9 cellular contexts compared by ENCODE assay signal in genomic region chr22:27726726-27727449, GRCh38.
DNase-seq lines count a peak whose midpoint lies in the region; ATAC-seq and TF ChIP-seq lines count a peak whose summit lies in the region.
"Had no signal": no experiment of that assay in that cellular context is flagged by ENCODE, and none has a peak within 500 bp of the region (broad histone marks: within the 10 kb centered on the region; RNA-seq: fewer than 3 reads in every experiment).

No MANE protein-coding gene starts in this region.

- H3K9me3 Mint-ChIP-seq in chondrocyte (ENCODE audit: low read depth), result peaks cover 3% of the 10 kb centered on the region

- peaks cover 65% of the 10 kb centered on the region for H3K4me1 Mint-ChIP-seq in chondrocyte (ENCODE audit: low read depth)

- no peak overlapping the region for H3K4me3 Mint-ChIP-seq in chondrocyte (ENCODE audit: unreplicated experiment)
- H3K4me3 Mint-ChIP-seq: B cell had no signal

- TF ChIP-seq POLR2A in vagina (IDR thresholded peaks at IDR 0.05), result no peak

- peak; percentile 24 for DNase-seq in activated effector memory CD4-positive, alpha-beta T cell treated with anti-CD3 and anti-CD28 coated beads, Interleukin-2, amount 50 U/mL, for 16 hours
- DNase-seq in activated effector memory CD4-positive, alpha-beta T cell treated with Interleukin-2 at 50 U/mL for 16 hours, result no peak
- DNase-seq in chondrocyte (ENCODE audit: low spot score), result no peak
- DNase-seq in lower lobe of right lung, result peak; percentile 54
- DNase-seq in vagina (ENCODE audit: extremely low spot score in 2 of 2), result no peak
- no peak for DNase-seq in activated naive CD4-positive, alpha-beta T cell treated with Interleukin-2 at 50 U/mL for 16 hours

- H3K27me3 Mint-ChIP-seq in chondrocyte (ENCODE audit: low read depth), result no peaks in the 10 kb centered on the region

- peak overlapping the region; percentile 91 for H3K27ac Mint-ChIP-seq in chondrocyte (ENCODE audit: unreplicated experiment)
- H3K27ac Mint-ChIP-seq: B cell had no signal

- peak; percentile 70 to 85 for ATAC-seq in lower lobe of right lung
- ATAC-seq in GM19463 (IDR thresholded peaks at IDR 0.05; ENCODE audit: unreplicated experiment), result no peak
- ATAC-seq in HG02884 (IDR thresholded peaks at IDR 0.05; ENCODE audit: unreplicated experiment), result no peak

- H3K27ac ChIP-seq in lower lobe of right lung, result peak overlapping the region; percentile 77
- peak overlapping the region; percentile 53 for H3K27ac ChIP-seq in vagina

- no peaks in the 10 kb centered on the region for H3K9me3 ChIP-seq in lower lobe of right lung
- H3K9me3 ChIP-seq in vagina, result no peaks in the 10 kb centered on the region

- H3K36me3 ChIP-seq in lower lobe of right lung (no peaks in the 10 kb centered on the region), vagina (no peaks in the 10 kb centered on the region)

- intact Hi-C loops in lower lobe of right lung (cut with DNase I) (no loop called here), vagina (cut with DNase I) (no loop called here)

- H3K36me3 Mint-ChIP-seq in chondrocyte (ENCODE audit: low read depth), result no peaks in the 10 kb centered on the region

- H3K4me1 ChIP-seq in lower lobe of right lung (peaks cover 20% of the 10 kb centered on the region), vagina (peaks cover 30% of the 10 kb centered on the region)

- H3K27me3 ChIP-seq in lower lobe of right lung (ENCODE audit: low read depth) (no peaks in the 10 kb centered on the region), vagina (no peaks in the 10 kb centered on the region)

- no peak overlapping the region for H3K4me3 ChIP-seq in lower lobe of right lung
- no peak overlapping the region for H3K4me3 ChIP-seq in vagina

- TF ChIP-seq CTCF in chondrocyte (IDR thresholded peaks at IDR 0.05) (peak; percentile 48), lower lobe of right lung (IDR thresholded peaks at IDR 0.05) (no peak), vagina (IDR thresholded peaks at IDR 0.05) (no peak)

Comparison
In these comparisons a context has a peak if more than half of its experiments do, and no peak if none do; other contexts are left out.
1. DNase-seq: peak in activated effector memory CD4-positive, alpha-beta T cell treated with anti-CD3 and anti-CD28 coated beads, Interleukin-2, amount 50 U/mL, for 16 hours (single experiment) and lower lobe of right lung (single experiment); none in activated effector memory CD4-positive, alpha-beta T cell treated with Interleukin-2 at 50 U/mL for 16 hours (single experiment), chondrocyte (single experiment), vagina (0 of 2) and activated naive CD4-positive, alpha-beta T cell treated with Interleukin-2 at 50 U/mL for 16 hours (single experiment).
2. ATAC-seq: peak in lower lobe of right lung (2 of 2); none in GM19463 (single experiment) and HG02884 (single experiment).